In the genomic region with DNA sequence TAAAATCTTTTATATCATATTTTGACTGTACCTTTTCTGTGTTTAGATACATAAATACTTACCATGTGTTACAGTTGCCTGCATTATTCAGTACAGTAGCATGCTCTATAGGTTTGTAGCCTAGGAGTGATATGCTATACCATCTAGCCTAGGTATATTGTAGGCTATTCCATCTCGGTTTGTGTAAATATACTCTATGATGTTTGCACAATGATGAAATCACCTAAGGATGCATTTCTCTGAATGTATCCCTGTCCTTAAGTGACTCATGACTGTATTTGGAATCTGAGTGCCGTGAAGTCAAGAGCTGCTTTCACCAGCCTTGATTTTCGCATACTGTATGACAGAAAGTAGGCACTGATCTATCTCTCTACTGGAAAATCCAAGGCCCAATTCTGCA, we compare ENCODE assay signal across 12 cellular contexts.
DNase-seq lines count a peak whose midpoint lies in the region; ATAC-seq and TF ChIP-seq lines count a peak whose summit lies in the region.
"Had no signal": no experiment of that assay in that cellular context is flagged by ENCODE, and none has a peak within 500 bp of the region (broad histone marks: within the 10 kb centered on the region; RNA-seq: fewer than 3 reads in every experiment).

No MANE protein-coding gene starts in this region.

- no peak overlapping the region for H3K27ac Mint-ChIP-seq in activated CD4-positive, alpha-beta T cell treated with anti-CD3 and anti-CD28 coated beads for 36 hours
- H3K27ac Mint-ChIP-seq: activated CD8-positive, alpha-beta memory T cell treated with anti-CD3 and anti-CD28 coated beads, Interleukin-2, amount 10 ng/mL, durations not matched to agents 7 days and 5 days had no signal

- peaks cover 53% of the 10 kb centered on the region for H3K4me1 Mint-ChIP-seq in activated CD4-positive, alpha-beta T cell treated with anti-CD3 and anti-CD28 coated beads for 36 hours

- no peak for ATAC-seq in activated CD4-positive, alpha-beta T cell treated with anti-CD3 and anti-CD28 coated beads for 36 hours
- ATAC-seq: activated CD8-positive, alpha-beta memory T cell treated with anti-CD3 and anti-CD28 coated beads, Interleukin-2, amount 10 ng/mL, durations not matched to agents 7 days and 5 days had no signal

- in situ Hi-C loops in brain microvascular endothelial cell (cut with HindIII; ENCODE audit: low pct_ligation_motif_present, low sequenced_read_pairs) = no loop called here

- TF ChIP-seq CTCF in brain microvascular endothelial cell (IDR thresholded peaks at IDR 0.05; ENCODE audit: low read depth, low read length, missing control alignments) (no peak), lower leg skin (IDR thresholded peaks at IDR 0.05) (no peak)

- H3K4me3 ChIP-seq in brain microvascular endothelial cell (ENCODE audit: low read depth, low read length) (no peak overlapping the region), lower leg skin (ENCODE audit: low read depth, poor library complexity, severe bottlenecking) (no peak overlapping the region)
- H3K4me3 ChIP-seq: transverse colon had no signal

- H3K4me3 Mint-ChIP-seq in activated CD4-positive, alpha-beta T cell treated with anti-CD3 and anti-CD28 coated beads for 36 hours = no peak overlapping the region
- H3K4me3 Mint-ChIP-seq: activated CD8-positive, alpha-beta memory T cell treated with anti-CD3 and anti-CD28 coated beads, Interleukin-2, amount 10 ng/mL, durations not matched to agents 7 days and 5 days had no signal

- no peaks in the 10 kb centered on the region for H3K36me3 ChIP-seq in brain microvascular endothelial cell (replicated peaks)
- H3K36me3 ChIP-seq: transverse colon had no signal

- H3K36me3 Mint-ChIP-seq in activated CD4-positive, alpha-beta T cell treated with anti-CD3 and anti-CD28 coated beads for 36 hours (ENCODE audit: low read depth) = peaks cover 7% of the 10 kb centered on the region

- no peaks in the 10 kb centered on the region for H3K27me3 Mint-ChIP-seq in activated CD4-positive, alpha-beta T cell treated with anti-CD3 and anti-CD28 coated beads for 36 hours
- H3K27me3 Mint-ChIP-seq: activated CD8-positive, alpha-beta memory T cell treated with anti-CD3 and anti-CD28 coated beads, Interleukin-2, amount 10 ng/mL, durations not matched to agents 7 days and 5 days had no signal

- 88 to 91% methylated on average over 3 of the region's 3 CpGs for WGBS in lower leg skin, 2 donors

- TF ChIP-seq POLR2A in lower leg skin (IDR thresholded peaks at IDR 0.05) = no peak

- CTCF ChIA-PET in activated CD4-positive, alpha-beta T cell treated with anti-CD3 and anti-CD28 coated beads for 36 hours (lab: Charles Lee) = interaction anchor here (0.6 to 0.7 kb wide), 2 partner anchors 471 to 770 kb away, joined by 3 read pairs; no protein-coding TSS in a partner anchor

- peak overlapping the region; percentile 85 for H3K27ac ChIP-seq in brain microvascular endothelial cell
- H3K27ac ChIP-seq: transverse colon had no signal

- intact Hi-C loops in lower leg skin (cut with DNase I; ENCODE audit: low total_unique reads) = no loop called here
- intact Hi-C loops in activated CD4-positive, alpha-beta T cell treated with anti-CD3 and anti-CD28 coated beads for 36 hours (cut with DNase I, micrococcal nuclease) = no loop called here

- H3K27me3 ChIP-seq in brain microvascular endothelial cell (replicated peaks) = no peaks in the 10 kb centered on the region
- H3K27me3 ChIP-seq: transverse colon had no signal

- POLR2A ChIA-PET in activated CD4-positive, alpha-beta T cell treated with anti-CD3 and anti-CD28 coated beads for 36 hours (lab: Charles Lee) = interaction anchor here (0.7 kb wide), 1 partner anchor 55 kb away, joined by 3 read pairs; no protein-coding TSS in a partner anchor

- H3K9me3 Mint-ChIP-seq in activated CD4-positive, alpha-beta T cell treated with anti-CD3 and anti-CD28 coated beads for 36 hours (ENCODE audit: low read depth) = no peaks in the 10 kb centered on the region

- peak; percentile 73 for DNase-seq in DMS153 (lab: John Stamatoyannopoulos, UW)
- peak; percentile 5 for DNase-seq in NCI-H2029 treated with DMSO at 0.1 percent for 48 hours (lab: John Stamatoyannopoulos, UW)
- DNase-seq in brain microvascular endothelial cell = peak; percentile 80
- peak; percentile 31 for DNase-seq in kidney glomerular epithelial cell (lab: John Stamatoyannopoulos, UW)
- DNase-seq in lower leg skin (ENCODE audit: low spot score in 2 of 2) = no peak
- no peak for DNase-seq in activated CD4-positive, alpha-beta T cell treated with anti-CD3 and anti-CD28 coated beads for 36 hours
- no peak for DNase-seq in activated CD4-positive, CD25-positive, alpha-beta regulatory T cell treated with anti-CD3 and anti-CD28 coated beads, Interleukin-2, amount 50 U/mL, for 72 hours
- no peak for DNase-seq in stimulated activated CD4-positive, alpha-beta T cell treated with anti-CD3 and anti-CD28 coated beads, Interleukin-15, amount 100 ng/mL, for 24 hours
- DNase-seq: activated CD8-positive, alpha-beta memory T cell treated with anti-CD3 and anti-CD28 coated beads, Interleukin-2, amount 10 ng/mL, durations not matched to agents 7 days and 5 days; NCI-H1436 treated with DMSO at 0.1 percent for 48 hours; occipital lobe; transverse colon had no signal

Comparison
In these comparisons a context has a peak if more than half of its experiments do, and no peak if none do; other contexts are left out.
1. DNase-seq: peak in DMS153 (single experiment), NCI-H2029 treated with DMSO at 0.1 percent for 48 hours (single experiment), brain microvascular endothelial cell (single experiment) and kidney glomerular epithelial cell (single experiment); none in lower leg skin (0 of 2), activated CD4-positive, alpha-beta T cell treated with anti-CD3 and anti-CD28 coated beads for 36 hours (single experiment), activated CD4-positive, CD25-positive, alpha-beta regulatory T cell treated with anti-CD3 and anti-CD28 coated beads, Interleukin-2, amount 50 U/mL, for 72 hours (single experiment) and stimulated activated CD4-positive, alpha-beta T cell treated with anti-CD3 and anti-CD28 coated beads, Interleukin-15, amount 100 ng/mL, for 24 hours (single experiment).